Comparison of ENCODE assay signal across 8 cellular contexts in genomic region chr11:65418431-65418680, GRCh38. TPM values are rescaled to one million over a fixed set of nuclear protein-coding genes. Genes with fewer than 3 reads are reported as not detected.
DNase-seq lines count a peak whose midpoint lies in the region; ATAC-seq and TF ChIP-seq lines count a peak whose summit lies in the region.

No MANE protein-coding gene starts in this region.

- peak overlapping the region; percentile 78 for H3K4me2 ChIP-seq in Karpas-422 (ENCODE audit: low read depth, low read length, poor library complexity, severe bottlenecking)

- no peaks in the 10 kb centered on the region for H3K9me2 ChIP-seq in Karpas-422 (replicated peaks; ENCODE audit: insufficient read depth, low read length)

- peaks cover 57 to 64% of the 10 kb centered on the region in 2 donors for H3K4me1 Mint-ChIP-seq in natural killer cell treated with Interleukin-12 subunit alpha and Interleukin-12 subunit beta and Interleukin-15 and Interleukin-18, amount 100 ng/mL, for 72 hours (ENCODE audit: low read depth in 2 of 2)

- H3K9ac ChIP-seq in Karpas-422 (ENCODE audit: low read length) = peak overlapping the region; percentile 86
- peak overlapping the region; percentile 95 to 100 for H3K9ac ChIP-seq in colonic mucosa (ENCODE audit: low read depth in 2 of 2, low read length in 2 of 2)

- no peak for ATAC-seq in natural killer cell treated with Interleukin-12 subunit alpha and Interleukin-12 subunit beta and Interleukin-15 and Interleukin-18, amount 100 ng/mL, for 72 hours
- ATAC-seq in GM21576 (IDR thresholded peaks at IDR 0.05; ENCODE audit: unreplicated experiment) = no peak

- H3K27ac Mint-ChIP-seq in natural killer cell treated with Interleukin-12 subunit alpha and Interleukin-12 subunit beta and Interleukin-15 and Interleukin-18, amount 100 ng/mL, for 72 hours = peak overlapping the region; percentile 99 to 100

- H3K9me3 ChIP-seq in Karpas-422 (ENCODE audit: low read length) (no peaks in the 10 kb centered on the region), colonic mucosa (no peaks in the 10 kb centered on the region)

- H3K4me1 ChIP-seq in Karpas-422 (ENCODE audit: low read length) (peaks cover 77% of the 10 kb centered on the region), colonic mucosa (peaks cover 10% of the 10 kb centered on the region)

- intact Hi-C loops in colonic mucosa (cut with DNase I) = loop anchor here (5.0 to 10.0 kb wide), 2 partner anchors 36 to 46 kb away; partner anchors contain the start of gene SLC25A45

- H3K27me3 Mint-ChIP-seq in natural killer cell treated with Interleukin-12 subunit alpha and Interleukin-12 subunit beta and Interleukin-15 and Interleukin-18, amount 100 ng/mL, for 72 hours = no peaks in the 10 kb centered on the region

- H3K27me3 ChIP-seq in Karpas-422 (ENCODE audit: low read length) (no peaks in the 10 kb centered on the region), colonic mucosa (no peaks in the 10 kb centered on the region)

- H3K4me3 ChIP-seq in Karpas-422 (ENCODE audit: low read length) = peak overlapping the region; percentile 63
- peak overlapping the region; percentile 29 for H3K4me3 ChIP-seq in colonic mucosa

- peak overlapping the region; percentile 58; the same call in 1 of the 2 replicates for H2AFZ ChIP-seq in Karpas-422 (ENCODE audit: low read length)

- TF ChIP-seq CTCF in C4-2B (conservative IDR thresholded peaks at IDR 0.05) (no peak), colonic mucosa (IDR thresholded peaks at IDR 0.05) (no peak)

- H4K20me1 ChIP-seq in Karpas-422 (ENCODE audit: insufficient read depth, low read depth, low read length) = peaks cover 3% of the 10 kb centered on the region; the same call in 1 of the 2 replicates

- peak overlapping the region; percentile 98 for H3K4me3 Mint-ChIP-seq in natural killer cell treated with Interleukin-12 subunit alpha and Interleukin-12 subunit beta and Interleukin-15 and Interleukin-18, amount 100 ng/mL, for 72 hours

- H3K36me3 ChIP-seq in Karpas-422 (ENCODE audit: insufficient read depth, low read length) (no peaks in the 10 kb centered on the region), colonic mucosa (no peaks in the 10 kb centered on the region)

- H3K27ac ChIP-seq in C4-2B = peak overlapping the region; percentile 99
- H3K27ac ChIP-seq in Karpas-422 (ENCODE audit: low read length) = peak overlapping the region; percentile 97
- peak overlapping the region; percentile 100 for H3K27ac ChIP-seq in colonic mucosa

- no peak for DNase-seq in Karpas-422
- DNase-seq in colonic mucosa = no peak
- DNase-seq in natural killer cell treated with Interleukin-12 subunit alpha and Interleukin-12 subunit beta and Interleukin-15 and Interleukin-18, amount 100 ng/mL, for 72 hours (ENCODE audit: low spot score) = no peak
- DNase-seq in NOMO-1 treated with dmso at 0.1 percent for 144 hours (lab: John Stamatoyannopoulos, UW; ENCODE audit: unreplicated experiment) = no peak
- DNase-seq in KG1 (lab: John Stamatoyannopoulos, UW) = no peak
- DNase-seq in nucleus accumbens (lab: John Stamatoyannopoulos, UW) = no peak

- peaks cover 7% of the 10 kb centered on the region for H3K36me3 Mint-ChIP-seq in natural killer cell treated with Interleukin-12 subunit alpha and Interleukin-12 subunit beta and Interleukin-15 and Interleukin-18, amount 100 ng/mL, for 72 hours

- H3K9me3 Mint-ChIP-seq in natural killer cell treated with Interleukin-12 subunit alpha and Interleukin-12 subunit beta and Interleukin-15 and Interleukin-18, amount 100 ng/mL, for 72 hours = no peaks in the 10 kb centered on the region

- H3K79me2 ChIP-seq in Karpas-422 (ENCODE audit: low read length) = peaks cover 11% of the 10 kb centered on the region

RNA-seq across cellular contexts. Expression of gene NEAT1, which starts 4.2 kb away (rescaled TPM):
- 36.5 and 74.7 TPM in 2 replicates for total RNA-seq in Karpas-422 (2014; rRNA removed; shearing (Covaris generic); ENCODE audit: low replicate concordance)
- 100 to 1,000 TPM; 269 to 502 TPM for total RNA-seq in colonic mucosa
- total RNA-seq in natural killer cell treated with Interleukin-12 subunit alpha and Interleukin-12 subunit beta and Interleukin-15 and Interleukin-18, amount 100 ng/mL, for 72 hours = 100 to 1,000 TPM; 432 to 571 TPM

RNA-seq across cellular contexts. Expression of gene FRMD8, which starts 31.9 kb away (rescaled TPM):
- total RNA-seq in Karpas-422 (2014; rRNA removed; shearing (Covaris generic); ENCODE audit: low replicate concordance) = 48.5 and 102 TPM in 2 replicates
- total RNA-seq in colonic mucosa = 10 to 100 TPM; 30.7 to 43.9 TPM
- 10 to 100 TPM; 50.5 to 68.4 TPM for total RNA-seq in natural killer cell treated with Interleukin-12 subunit alpha and Interleukin-12 subunit beta and Interleukin-15 and Interleukin-18, amount 100 ng/mL, for 72 hours

RNA-seq across cellular contexts. Expression of gene SLC25A45, which starts 35.9 kb away (rescaled TPM):
- total RNA-seq in Karpas-422 (2014; rRNA removed; shearing (Covaris generic); ENCODE audit: low replicate concordance) = 6.7 and 9.7 TPM in 2 replicates
- 1 to 10 TPM; 4.4 to 6.9 TPM for total RNA-seq in colonic mucosa
- 10 to 100 TPM; 10.8 to 12.6 TPM for total RNA-seq in natural killer cell treated with Interleukin-12 subunit alpha and Interleukin-12 subunit beta and Interleukin-15 and Interleukin-18, amount 100 ng/mL, for 72 hours
